Comparison of ENCODE assay signal across 25 cellular contexts in genomic region chr22:49203863-49204598, GRCh38.
DNase-seq lines count a peak whose midpoint lies in the region; ATAC-seq and TF ChIP-seq lines count a peak whose summit lies in the region.
"Had no signal": no experiment of that assay in that cellular context is flagged by ENCODE, and none has a peak within 500 bp of the region (broad histone marks: within the 10 kb centered on the region; RNA-seq: fewer than 3 reads in every experiment).

No MANE protein-coding gene starts in this region.

- H3K79me2 ChIP-seq in osteoblast (ENCODE audit: insufficient read depth, low read length): no peaks in the 10 kb centered on the region
- no peaks in the 10 kb centered on the region for H3K79me2 ChIP-seq in GM23248 (ENCODE audit: insufficient read depth)
- H3K79me2 ChIP-seq: parathyroid adenoma had no signal

- no peak overlapping the region for H3K9ac ChIP-seq in GM23248
- H3K9ac ChIP-seq: parathyroid adenoma had no signal

- H3K36me3 ChIP-seq in osteoblast (ENCODE audit: insufficient read depth, low read length) (no peaks in the 10 kb centered on the region), upper lobe of right lung (no peaks in the 10 kb centered on the region), GM23248 (ENCODE audit: low read depth) (no peaks in the 10 kb centered on the region)
- H3K36me3 ChIP-seq: BE2C, lower lobe of right lung, thoracic aorta had no signal

- no peaks in the 10 kb centered on the region for H3K36me3 Mint-ChIP-seq in chondrocyte (ENCODE audit: low read depth)

- H2AFZ ChIP-seq in osteoblast (ENCODE audit: low read length) (no peak overlapping the region), GM23248 (no peak overlapping the region)
- H2AFZ ChIP-seq: parathyroid adenoma, PC-9 had no signal

- H3K4me1 Mint-ChIP-seq in chondrocyte (ENCODE audit: low read depth): no peaks in the 10 kb centered on the region
- H3K4me1 Mint-ChIP-seq: activated B cell treated with CpG ODN at 0.5 μM for 24 hours, nephron progenitor cell had no signal

- intact Hi-C loops in Right ventricle myocardium inferior (cut with DNase I) (no loop called here), left ventricle myocardium superior (cut with micrococcal nuclease) (no loop called here), upper lobe of right lung (cut with DNase I) (no loop called here)

- H4K20me1 ChIP-seq in osteoblast (ENCODE audit: insufficient read depth, low read length): no peaks in the 10 kb centered on the region
- H4K20me1 ChIP-seq in GM23248 (ENCODE audit: insufficient read depth): no peaks in the 10 kb centered on the region

- no peaks in the 10 kb centered on the region for H3F3A ChIP-seq in GM23248 (ENCODE audit: insufficient read depth)

- H3K9me3 Mint-ChIP-seq in chondrocyte (ENCODE audit: low read depth): peaks cover 19% of the 10 kb centered on the region
- H3K9me3 Mint-ChIP-seq: activated B cell treated with CpG ODN at 0.5 μM for 24 hours, nephron progenitor cell had no signal

- TF ChIP-seq CTCF in chondrocyte (IDR thresholded peaks at IDR 0.05): no peak
- no peak for TF ChIP-seq CTCF in osteoblast (IDR thresholded peaks at IDR 0.05; ENCODE audit: extremely low read depth, low read depth, low read length)
- TF ChIP-seq CTCF in upper lobe of right lung (IDR thresholded peaks at IDR 0.05): no peak
- no peak for TF ChIP-seq CTCF in GM10266 (IDR thresholded peaks at IDR 0.05; ENCODE audit: control insufficient read depth, insufficient read depth, low read depth, missing control alignments)

- ATAC-seq in Right ventricle myocardium inferior (no peak), left ventricle myocardium superior (no peak), upper lobe of right lung (no peak)
- ATAC-seq: lower lobe of right lung, mucosa of descending colon had no signal

- H3K9me3 ChIP-seq in osteoblast (ENCODE audit: low read depth, low read length) (no peaks in the 10 kb centered on the region), upper lobe of right lung (no peaks in the 10 kb centered on the region), GM23248 (ENCODE audit: low read depth) (no peaks in the 10 kb centered on the region)
- H3K9me3 ChIP-seq: lower lobe of right lung, mucosa of descending colon, thoracic aorta had no signal

- H3K4me3 Mint-ChIP-seq in chondrocyte (ENCODE audit: unreplicated experiment): no peak overlapping the region
- H3K4me3 Mint-ChIP-seq: activated B cell treated with CpG ODN at 0.5 μM for 24 hours, nephron progenitor cell had no signal

- no peak overlapping the region for H3K27ac Mint-ChIP-seq in chondrocyte (ENCODE audit: unreplicated experiment)
- H3K27ac Mint-ChIP-seq: activated B cell treated with CpG ODN at 0.5 μM for 24 hours, nephron progenitor cell had no signal

- no peak overlapping the region for H3K4me2 ChIP-seq in osteoblast (ENCODE audit: insufficient read depth, low read length)
- no peak overlapping the region for H3K4me2 ChIP-seq in GM23248 (ENCODE audit: unreplicated experiment)
- H3K4me2 ChIP-seq: PC-9 had no signal

- H3K4me1 ChIP-seq in osteoblast (ENCODE audit: insufficient read depth, low read length): no peaks in the 10 kb centered on the region
- H3K4me1 ChIP-seq in upper lobe of right lung: no peaks in the 10 kb centered on the region
- no peaks in the 10 kb centered on the region for H3K4me1 ChIP-seq in GM23248 (ENCODE audit: insufficient read depth)
- H3K4me1 ChIP-seq: BE2C, lower lobe of right lung, parathyroid adenoma had no signal

- H3K27ac ChIP-seq in osteoblast (ENCODE audit: low read depth, low read length) (no peak overlapping the region), upper lobe of right lung (no peak overlapping the region), GM23248 (no peak overlapping the region)
- H3K27ac ChIP-seq: lower lobe of right lung, parathyroid adenoma, PC-9, thoracic aorta had no signal

- 63 to 73% methylated on average over 31 of the region's 31 CpGs for WGBS in GM23248 (ENCODE audit: low coverage in 1 of 2, low lambda C conversion rate in 2 of 2, missing lambda C conversion rate in 2 of 2), 2 experiments

- in situ Hi-C loops in GM23248 (cut with MboI): no loop called here

- no peaks in the 10 kb centered on the region for H3K27me3 Mint-ChIP-seq in chondrocyte (ENCODE audit: low read depth)
- H3K27me3 Mint-ChIP-seq: activated B cell treated with CpG ODN at 0.5 μM for 24 hours had no signal

- H3K27me3 ChIP-seq in osteoblast (ENCODE audit: insufficient read depth, low read length) (no peaks in the 10 kb centered on the region), upper lobe of right lung (peaks cover 8% of the 10 kb centered on the region), GM23248 (replicated peaks; ENCODE audit: insufficient read depth) (no peaks in the 10 kb centered on the region)
- H3K27me3 ChIP-seq: BE2C had no signal

- H3K4me3 ChIP-seq in osteoblast (ENCODE audit: insufficient read depth, low read length) (no peak overlapping the region), upper lobe of right lung (no peak overlapping the region), GM23248 (no peak overlapping the region)
- H3K4me3 ChIP-seq: lower lobe of right lung, mucosa of descending colon, PC-9, thoracic aorta had no signal

- no peaks in the 10 kb centered on the region for H3K9me2 ChIP-seq in GM23248 (ENCODE audit: insufficient read depth)

- DNase-seq in Right ventricle myocardium inferior (ENCODE audit: missing footprints) (peak; percentile 45), left ventricle myocardium superior (no peak), chondrocyte (ENCODE audit: low spot score) (peak; percentile 65), osteoblast (ENCODE audit: insufficient read length, low spot score, missing footprints) (peak; percentile 71), upper lobe of right lung (peak; percentile 43), GM23248 (no peak), GM10266 (ENCODE audit: extremely low spot score) (no peak)
- DNase-seq: activated B cell treated with CpG ODN at 0.5 μM for 24 hours; activated CD4-positive, alpha-beta T cell treated with anti-CD3 and anti-CD28 coated beads, Interleukin-2, amount 50 U/mL, for 48 hours; activated gamma-delta T cell treated with Interleukin-2 at 50 U/mL for 16 hours; activated T-cell treated with anti-CD3 and anti-CD28 coated beads for 4 hours; BE2C; cerebellar nuclear complex; lower lobe of right lung; NCI-H1105; NCI-H187 treated with DMSO at 0.1 percent for 48 hours; NCI-H526; nephron progenitor cell; PC-9; SHP77; stimulated activated CD4-positive, alpha-beta T cell treated with anti-CD3 and anti-CD28 coated beads, Interleukin-15, amount 100 ng/mL, for 24 hours; stimulated activated naive CD4-positive, alpha-beta T cell had no signal

Comparison
In these comparisons a context has a peak if more than half of its experiments do, and no peak if none do; other contexts are left out.
1. DNase-seq: peak in Right ventricle myocardium inferior (single experiment), chondrocyte (single experiment), osteoblast (single experiment) and upper lobe of right lung (single experiment); none in left ventricle myocardium superior (single experiment), GM23248 (single experiment) and GM10266 (single experiment).